Comparison of ENCODE assay signal across 8 cellular contexts in genomic region chr10:78664929-78665525, GRCh38.
DNase-seq lines count a peak whose midpoint lies in the region; ATAC-seq and TF ChIP-seq lines count a peak whose summit lies in the region.

No MANE protein-coding gene starts in this region.

- no peaks in the 10 kb centered on the region for H3K36me3 ChIP-seq in brain microvascular endothelial cell (replicated peaks)

- peak; percentile 55 for TF ChIP-seq CTCF in brain microvascular endothelial cell (IDR thresholded peaks at IDR 0.05; ENCODE audit: low read depth, low read length, missing control alignments)

- DNase-seq in EL, result peak; percentile 25
- DNase-seq in Kasumi-1 (lab: John Stamatoyannopoulos, UW), result peak; percentile 31 to 60
- DNase-seq in brain microvascular endothelial cell, result peak; percentile 27
- DNase-seq in myocyte (ENCODE audit: low read depth), result peak; percentile 15
- DNase-seq in NCI-H2029 treated with DMSO at 0.1 percent for 48 hours (lab: John Stamatoyannopoulos, UW), result no peak
- DNase-seq in NCI-H1436 (lab: John Stamatoyannopoulos, UW), result no peak

- ATAC-seq in HG03439 (IDR thresholded peaks at IDR 0.05; ENCODE audit: unreplicated experiment) (no peak), GM21737 (IDR thresholded peaks at IDR 0.05; ENCODE audit: unreplicated experiment) (no peak)

- in situ Hi-C loops in brain microvascular endothelial cell (cut with HindIII; ENCODE audit: low pct_ligation_motif_present, low sequenced_read_pairs), result no loop called here

- no peak overlapping the region for H3K4me3 ChIP-seq in brain microvascular endothelial cell (ENCODE audit: low read depth, low read length)

- no peak overlapping the region for H3K27ac ChIP-seq in brain microvascular endothelial cell

- peaks cover 13% of the 10 kb centered on the region for H3K27me3 ChIP-seq in brain microvascular endothelial cell (replicated peaks)

Comparison
In these comparisons a context has a peak if more than half of its experiments do, and no peak if none do; other contexts are left out.
1. DNase-seq: peak in EL (single experiment), Kasumi-1 (2 of 2), brain microvascular endothelial cell (single experiment) and myocyte (single experiment); none in NCI-H2029 treated with DMSO at 0.1 percent for 48 hours (single experiment) and NCI-H1436 (single experiment).